In the genomic region with DNA sequence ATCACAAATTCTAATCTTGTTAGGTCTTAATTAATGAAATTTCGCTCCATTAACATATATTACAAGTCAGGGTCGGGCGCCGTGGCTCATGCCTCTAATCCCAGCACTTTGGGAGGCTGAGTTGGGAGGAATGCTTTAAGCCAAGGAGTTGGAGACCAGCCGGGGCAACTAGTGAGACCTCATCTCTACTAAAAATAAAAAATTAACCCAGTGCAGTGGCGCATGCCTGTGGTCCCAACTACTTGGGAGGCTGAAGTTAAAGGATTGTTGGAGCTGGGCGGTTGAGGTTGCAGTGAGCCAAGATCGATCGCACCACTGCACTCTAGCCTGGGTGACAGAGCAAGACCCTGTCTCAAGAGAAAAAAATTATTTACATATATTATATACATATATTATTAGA, we compare ENCODE assay signal across 21 cellular contexts. TPM values are rescaled to one million over a fixed set of nuclear protein-coding genes. Genes with fewer than 3 reads are reported as not detected.
DNase-seq lines count a peak whose midpoint lies in the region; FAIRE-seq and TF ChIP-seq lines count a peak whose summit lies in the region.
"Had no signal": no experiment of that assay in that cellular context is flagged by ENCODE, and none has a peak within 500 bp of the region (broad histone marks: within the 10 kb centered on the region; RNA-seq: fewer than 3 reads in every experiment).

No MANE protein-coding gene starts in this region.

- no peaks in the 10 kb centered on the region for H3K9me2 ChIP-seq in Loucy (replicated peaks; ENCODE audit: low read depth, low read length)

- H3K4me3 ChIP-seq in Loucy (ENCODE audit: low read length, poor library complexity, severe bottlenecking) (peak overlapping the region; percentile 57), astrocyte (ENCODE audit: insufficient read depth, low read depth, low read length) (no peak overlapping the region), neutrophil (ENCODE audit: low read depth in 1 of 2, low read length in 1 of 2) (peak overlapping the region in 1 of 2 experiments; percentile 36)
- H3K4me3 ChIP-seq: dorsolateral prefrontal cortex, esophagus squamous epithelium, pancreas, Peyer's patch, transverse colon had no signal

- FAIRE-seq in astrocyte (lab: Jason Lieb, UNC), result no peak
- FAIRE-seq: HepG2, pancreas, small intestine had no signal

- no peaks in the 10 kb centered on the region for H3K9me3 Mint-ChIP-seq in activated CD4-positive, alpha-beta T cell treated with anti-CD3 and anti-CD28 coated beads, Interleukin-2, amount 10 ng/mL, durations not matched to agents 24 days and 14 days
- peaks cover 4% of the 10 kb centered on the region for H3K9me3 Mint-ChIP-seq in astrocyte (ENCODE audit: unreplicated experiment)
- H3K9me3 Mint-ChIP-seq: stimulated activated memory B cell treated with anti-CD40 and anti-IgM and Interleukin-4, amounts not matched to agents 10 μg/mL and 1 μg/mL and 100 μg/mL, for 72 hours had no signal

- H3K27ac ChIP-seq in astrocyte (ENCODE audit: low read depth, low read length) (peak overlapping the region; percentile 89), neutrophil (peak overlapping the region; percentile 80)
- H3K27ac ChIP-seq: dorsolateral prefrontal cortex, esophagus squamous epithelium had no signal

- peaks cover 20% of the 10 kb centered on the region for H3F3A ChIP-seq in Loucy (ENCODE audit: low read depth)

- no peaks in the 10 kb centered on the region for H3K9me3 ChIP-seq in Loucy (ENCODE audit: insufficient read depth, low read depth, low read length)
- no peaks in the 10 kb centered on the region for H3K9me3 ChIP-seq in astrocyte (ENCODE audit: insufficient read depth, low read depth, low read length)
- no peaks in the 10 kb centered on the region for H3K9me3 ChIP-seq in neutrophil
- H3K9me3 ChIP-seq: esophagus squamous epithelium, pancreas, Peyer's patch, transverse colon had no signal

- H3K27ac Mint-ChIP-seq in activated CD4-positive, alpha-beta T cell treated with anti-CD3 and anti-CD28 coated beads, Interleukin-2, amount 10 ng/mL, durations not matched to agents 24 days and 14 days, result peak overlapping the region; percentile 76
- H3K27ac Mint-ChIP-seq in astrocyte (ENCODE audit: unreplicated experiment), result peak overlapping the region; percentile 99
- H3K27ac Mint-ChIP-seq: stimulated activated memory B cell treated with anti-CD40 and anti-IgM and Interleukin-4, amounts not matched to agents 10 μg/mL and 1 μg/mL and 100 μg/mL, for 72 hours had no signal

- no peaks in the 10 kb centered on the region for H3K27me3 Mint-ChIP-seq in activated CD4-positive, alpha-beta T cell treated with anti-CD3 and anti-CD28 coated beads, Interleukin-2, amount 10 ng/mL, durations not matched to agents 24 days and 14 days
- peaks cover 7% of the 10 kb centered on the region for H3K27me3 Mint-ChIP-seq in astrocyte (ENCODE audit: low read depth, unreplicated experiment)

- peaks cover 75% of the 10 kb centered on the region for H3K36me3 Mint-ChIP-seq in activated CD4-positive, alpha-beta T cell treated with anti-CD3 and anti-CD28 coated beads, Interleukin-2, amount 10 ng/mL, durations not matched to agents 24 days and 14 days (ENCODE audit: low read depth)
- H3K36me3 Mint-ChIP-seq in astrocyte (ENCODE audit: low read depth, unreplicated experiment), result peaks cover 3% of the 10 kb centered on the region

- no peak for DNase-seq in activated CD4-positive, alpha-beta T cell treated with anti-CD3 and anti-CD28 coated beads, Interleukin-2, amount 10 ng/mL, durations not matched to agents 24 days and 14 days
- no peak for DNase-seq in activated CD4-positive, alpha-beta T cell treated with anti-CD3 and anti-CD28 coated beads, Interleukin-2, amount 50 U/mL, for 48 hours
- DNase-seq in astrocyte (ENCODE audit: low read depth) (peak; percentile 45), NCI-H526 (lab: John Stamatoyannopoulos, UW) (no peak), GM10248 (ENCODE audit: extremely low spot score) (no peak)
- no peak for DNase-seq in activated CD4-positive, CD25-positive, alpha-beta regulatory T cell treated with anti-CD3 and anti-CD28 coated beads, Interleukin-2, amount 50 U/mL, for 72 hours
- DNase-seq: esophagus squamous epithelium, GF-D8, NCI-H1048, NCI-H748 treated with DMSO at 0.1 percent for 48 hours had no signal

- TF ChIP-seq CTCF in Loucy (conservative IDR thresholded peaks at IDR 0.05; ENCODE audit: low read length) (no peak), astrocyte (IDR thresholded peaks at IDR 0.05; ENCODE audit: insufficient read depth, low read depth, low read length) (no peak), neutrophil (IDR thresholded peaks at IDR 0.05) (no peak), GM10248 (IDR thresholded peaks at IDR 0.05; ENCODE audit: control extremely low read depth, extremely low read depth, low read depth, missing control alignments) (no peak)

- CTCF ChIA-PET in GM10248 (lab: Yijun Ruan, JAX), result interaction anchor here (1.2 to 2.2 kb wide), 2 partner anchors 19 to 29 kb away, joined by 3 to 5 read pairs; no protein-coding TSS in a partner anchor

- H3K4me1 ChIP-seq in Loucy (ENCODE audit: insufficient read depth, low read length, poor library complexity, severe bottlenecking), result peaks cover 62% of the 10 kb centered on the region
- H3K4me1 ChIP-seq in astrocyte (ENCODE audit: insufficient read depth, low read length), result peaks cover 45% of the 10 kb centered on the region
- peaks cover 61 to 63% of the 10 kb centered on the region in 2 experiments for H3K4me1 ChIP-seq in neutrophil (ENCODE audit: control insufficient read depth in 1 of 2, insufficient read depth in 1 of 2, low read depth in 1 of 2, low read length in 1 of 2)

- H3K9ac ChIP-seq in Loucy (ENCODE audit: low read depth, low read length, poor library complexity, severe bottlenecking) (peak overlapping the region; percentile 70), astrocyte (ENCODE audit: low read length) (peak overlapping the region; percentile 57)

- peak overlapping the region; percentile 77 for H3K4me2 ChIP-seq in Loucy (ENCODE audit: low read depth, low read length, poor library complexity, severe bottlenecking)
- H3K4me2 ChIP-seq in astrocyte (ENCODE audit: low read length), result peak overlapping the region; percentile 77

- H3K79me2 ChIP-seq in Loucy (ENCODE audit: insufficient read depth, low read length) (peaks cover 32% of the 10 kb centered on the region; the same call in 1 of the 2 replicates), astrocyte (ENCODE audit: insufficient read depth, low read length) (no peaks in the 10 kb centered on the region)

- H3K4me3 Mint-ChIP-seq in activated CD4-positive, alpha-beta T cell treated with anti-CD3 and anti-CD28 coated beads, Interleukin-2, amount 10 ng/mL, durations not matched to agents 24 days and 14 days, result peak overlapping the region; percentile 63
- H3K4me3 Mint-ChIP-seq in astrocyte (ENCODE audit: unreplicated experiment), result peak overlapping the region; percentile 13

- H3K4me1 Mint-ChIP-seq in activated CD4-positive, alpha-beta T cell treated with anti-CD3 and anti-CD28 coated beads, Interleukin-2, amount 10 ng/mL, durations not matched to agents 24 days and 14 days, result peaks cover 44% of the 10 kb centered on the region
- peaks cover 48% of the 10 kb centered on the region for H3K4me1 Mint-ChIP-seq in astrocyte (ENCODE audit: low read depth, unreplicated experiment)

- intact Hi-C loops in activated CD4-positive, alpha-beta T cell treated with anti-CD3 and anti-CD28 coated beads, Interleukin-2, amount 10 ng/mL, durations not matched to agents 24 days and 14 days (cut with micrococcal nuclease), result loop anchor here (5.0 kb wide), 1 partner anchor 40 kb away; no protein-coding TSS in a partner anchor

- H2AFZ ChIP-seq in Loucy (ENCODE audit: low read length) (no peak overlapping the region), astrocyte (ENCODE audit: low read depth, low read length) (no peak overlapping the region)

- peaks cover 71% of the 10 kb centered on the region; the same call in 1 of the 2 replicates for H3K36me3 ChIP-seq in Loucy (ENCODE audit: insufficient read depth, low read length)
- no peaks in the 10 kb centered on the region for H3K36me3 ChIP-seq in astrocyte (ENCODE audit: insufficient read depth, low read length)
- no peaks in the 10 kb centered on the region for H3K36me3 ChIP-seq in neutrophil
- H3K36me3 ChIP-seq: esophagus squamous epithelium, pancreas, Peyer's patch, transverse colon had no signal

- H3K27me3 ChIP-seq in Loucy (ENCODE audit: insufficient read depth, low read length, poor library complexity, severe bottlenecking) (no peaks in the 10 kb centered on the region), astrocyte (ENCODE audit: insufficient read depth, low read length) (no peaks in the 10 kb centered on the region), neutrophil (peaks cover 40% of the 10 kb centered on the region)
- H3K27me3 ChIP-seq: dorsolateral prefrontal cortex, pancreas, Peyer's patch, transverse colon had no signal

- H4K20me1 ChIP-seq in Loucy (ENCODE audit: insufficient read depth, low read length, poor library complexity, severe bottlenecking) (no peaks in the 10 kb centered on the region), astrocyte (ENCODE audit: insufficient read depth, low read length) (no peaks in the 10 kb centered on the region)

- POLR2A ChIA-PET in GM10248 (lab: Yijun Ruan, JAX), result no interaction called here

RNA-seq across cellular contexts. Expression of gene TMA7B, which starts 1.9 kb away (rescaled TPM):
- total RNA-seq in activated CD4-positive, alpha-beta T cell treated with anti-CD3 and anti-CD28 coated beads, Interleukin-2, amount 10 ng/mL, durations not matched to agents 24 days and 14 days, result 0.90 and 0.96 TPM in 2 replicates
- not detected in 2 replicates for total RNA-seq in astrocyte
- total RNA-seq: A673, esophagus squamous epithelium, HepG2, left colon, Peyer's patch had no signal

RNA-seq across cellular contexts. Expression of gene FAM83F, which starts 32.7 kb away (rescaled TPM):
- total RNA-seq in activated CD4-positive, alpha-beta T cell treated with anti-CD3 and anti-CD28 coated beads, Interleukin-2, amount 10 ng/mL, durations not matched to agents 24 days and 14 days, result 0.17 and 0.23 TPM in 2 replicates
- 0.79 and 0.82 TPM in 2 replicates for total RNA-seq in astrocyte
- total RNA-seq: A673, HepG2 had no signal
